ENCODE assay signal across 20 cellular contexts in the genomic region with DNA sequence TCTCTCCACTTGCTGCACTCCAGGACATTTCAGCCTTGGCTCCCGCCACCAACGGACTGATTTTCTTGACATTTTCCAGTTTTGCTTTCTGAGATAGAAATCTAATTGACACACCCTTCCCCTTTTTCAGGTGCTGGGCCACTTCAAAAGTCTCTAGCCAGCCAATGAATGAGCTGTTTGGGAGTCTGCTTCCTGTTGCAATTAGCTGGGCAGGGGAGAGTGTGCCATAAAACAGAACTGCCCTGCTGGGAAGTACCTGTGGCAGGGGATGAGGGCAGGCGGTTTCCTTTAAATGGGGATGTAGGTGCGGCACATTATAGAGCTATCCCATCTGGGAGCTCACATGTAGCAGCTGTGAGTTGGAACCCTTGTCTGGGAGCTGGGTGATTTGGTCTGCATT. TPM values are rescaled to one million over a fixed set of nuclear protein-coding genes. Genes with fewer than 3 reads are reported as not detected.
A peak's percentile ranks its signal among the peaks of the same experiment; 100 is the strongest.
DNase-seq lines count a peak whose midpoint lies in the region; ATAC-seq and TF ChIP-seq lines count a peak whose summit lies in the region.
"Had no signal": no experiment of that assay in that cellular context is flagged by ENCODE, and none has a peak within 500 bp of the region (broad histone marks: within the 10 kb centered on the region; RNA-seq: fewer than 3 reads in every experiment).

No MANE protein-coding gene starts in this region.

- H3K27me3 Mint-ChIP-seq in CD14-positive monocyte (ENCODE audit: low read depth in 3 of 3) = peaks cover 0 to 4% (median 0%) of the 10 kb centered on the region in 3 donors
- no peaks in the 10 kb centered on the region for H3K27me3 Mint-ChIP-seq in CD4-positive, alpha-beta T cell
- H3K27me3 Mint-ChIP-seq: stimulated activated naive CD8-positive, alpha-beta T cell treated with anti-CD3 and anti-CD28 coated beads, Interleukin-15, Interleukin-2, amounts not matched to agents 100 ng/mL and 50 ng/mL, for 24 hours had no signal

- H2BK12ac ChIP-seq in mesenchymal stem cell (ENCODE audit: low read length in 2 of 2) = no peak overlapping the region

- 95% methylated on average over 4 of the region's 4 CpGs for WGBS in mesenchymal stem cell

- H3K4me3 ChIP-seq in OCI-LY7 (ENCODE audit: low read depth, low read length, poor library complexity, severe bottlenecking) (no peak overlapping the region), mesenchymal stem cell (ENCODE audit: insufficient read depth in 1 of 2, low read depth in 1 of 2, low read length in 2 of 2) (no peak overlapping the region)
- H3K4me3 ChIP-seq: left lung, Peyer's patch, skin epidermis, tibial artery had no signal

- no peak overlapping the region for H4K91ac ChIP-seq in mesenchymal stem cell (ENCODE audit: low read length)

- H2BK120ac ChIP-seq in mesenchymal stem cell (ENCODE audit: low read depth, low read length) = no peak overlapping the region

- H2AFZ ChIP-seq in OCI-LY7 (ENCODE audit: low read length) (no peak overlapping the region), mesenchymal stem cell (ENCODE audit: low read depth, low read length) (peak overlapping the region; percentile 31)

- H2BK5ac ChIP-seq in mesenchymal stem cell (ENCODE audit: low read depth, low read length, poor library complexity, severe bottlenecking) = no peak overlapping the region

- no peak overlapping the region for H3K9ac ChIP-seq in mesenchymal stem cell (ENCODE audit: low read length)

- H3K23ac ChIP-seq in mesenchymal stem cell (ENCODE audit: low read length in 2 of 2) = no peak overlapping the region

- DNase-seq in CD14-positive monocyte (ENCODE audit: low spot score) (no peak), OCI-LY7 (ENCODE audit: low spot score) (peak; percentile 9), mesenchymal stem cell (no peak), SIG-M5 treated with dmso at 0.1 percent for 504 hours (lab: John Stamatoyannopoulos, UW; ENCODE audit: unreplicated experiment) (no peak)
- DNase-seq in CD4-positive, alpha-beta T cell = no peak
- DNase-seq: activated CD8-positive, alpha-beta memory T cell treated with anti-CD3 and anti-CD28 coated beads, Interleukin-2, amount 50 U/mL, for 48 hours; activated gamma-delta T cell; amniotic stem cell; EL; HFFc6; left lung; NCI-H526 treated with DMSO at 0.1 percent for 48 hours; Peyer's patch; tibial artery had no signal

- H3K27ac ChIP-seq in CD4-positive, alpha-beta T cell (ENCODE audit: low read depth, low read length) = no peak overlapping the region
- H3K27ac ChIP-seq in OCI-LY7 (ENCODE audit: low read depth, low read length, poor library complexity, severe bottlenecking) (no peak overlapping the region), mesenchymal stem cell (ENCODE audit: low read length, poor library complexity, severe bottlenecking) (no peak overlapping the region)
- H3K27ac ChIP-seq: left lung, Peyer's patch, tibial artery had no signal

- CTCF ChIA-PET in CD4-positive, alpha-beta T cell (lab: Charles Lee) = interaction anchor here (2.9 kb wide), 1 partner anchor 60 kb away, joined by 49 read pairs; no protein-coding TSS in a partner anchor
- CTCF ChIA-PET in OCI-LY7 (lab: Charles Lee; ENCODE audit: unreplicated experiment) = interaction anchor here (0.6 to 0.9 kb wide), 3 partner anchors 61 to 972 kb away, joined by 3 read pairs; no protein-coding TSS in a partner anchor

- no TSS peak for BruUV-seq in OCI-LY7 (replicated peaks; lab: Mats Ljungman, UMichigan)

- H3K27me3 ChIP-seq in CD4-positive, alpha-beta T cell (ENCODE audit: control insufficient read depth, insufficient read depth, low read length) = no peaks in the 10 kb centered on the region
- peaks cover 0 to 37% of the 10 kb centered on the region in 2 experiments for H3K27me3 ChIP-seq in mesenchymal stem cell (ENCODE audit: control insufficient read depth in 1 of 2, insufficient read depth in 1 of 2, low read length in 2 of 2)
- H3K27me3 ChIP-seq: left lung, Peyer's patch, tibial artery had no signal

- H3K9me3 Mint-ChIP-seq in CD14-positive monocyte = peaks cover 0 to 2% (median 0%) of the 10 kb centered on the region in 7 donors
- no peaks in the 10 kb centered on the region for H3K9me3 Mint-ChIP-seq in CD4-positive, alpha-beta T cell
- H3K9me3 Mint-ChIP-seq: HFFc6; neural crest cell; stimulated activated naive CD8-positive, alpha-beta T cell treated with anti-CD3 and anti-CD28 coated beads, Interleukin-15, Interleukin-2, amounts not matched to agents 100 ng/mL and 50 ng/mL, for 24 hours had no signal

- no peaks in the 10 kb centered on the region for H3K79me1 ChIP-seq in mesenchymal stem cell (replicated peaks; ENCODE audit: low read length, poor library complexity, severe bottlenecking)

- H3K4me1 Mint-ChIP-seq in CD14-positive monocyte = peaks cover 38% of the 10 kb centered on the region
- peaks cover 17% of the 10 kb centered on the region for H3K4me1 Mint-ChIP-seq in CD4-positive, alpha-beta T cell (ENCODE audit: low read depth)

- no peak overlapping the region for H2AK5ac ChIP-seq in mesenchymal stem cell (ENCODE audit: low read length, severe bottlenecking)

- no peaks in the 10 kb centered on the region for H4K20me1 ChIP-seq in OCI-LY7 (ENCODE audit: insufficient read depth, low read length)

- TF ChIP-seq CTCF in CD14-positive monocyte (IDR thresholded peaks at IDR 0.05) (no peak), OCI-LY7 (conservative IDR thresholded peaks at IDR 0.05; ENCODE audit: low read length) (no peak)
- TF ChIP-seq CTCF in CD4-positive, alpha-beta T cell (IDR thresholded peaks at IDR 0.05) = no peak

- H3K4me3 Mint-ChIP-seq in CD14-positive monocyte = peak overlapping the region; percentile 9 to 61
- H3K4me3 Mint-ChIP-seq in CD4-positive, alpha-beta T cell = peak overlapping the region; percentile 71
- H3K4me3 Mint-ChIP-seq: HFFc6; neural crest cell; stimulated activated naive CD8-positive, alpha-beta T cell treated with anti-CD3 and anti-CD28 coated beads, Interleukin-15, Interleukin-2, amounts not matched to agents 100 ng/mL and 50 ng/mL, for 24 hours had no signal

- H3K9me2 ChIP-seq in OCI-LY7 (ENCODE audit: insufficient read depth, low read length) = no peaks in the 10 kb centered on the region

- peak overlapping the region in 3 of 7 donors; percentile 50 to 74 (median 52) for H3K27ac Mint-ChIP-seq in CD14-positive monocyte
- H3K27ac Mint-ChIP-seq in CD4-positive, alpha-beta T cell = no peak overlapping the region
- H3K27ac Mint-ChIP-seq: HFFc6; stimulated activated naive CD8-positive, alpha-beta T cell treated with anti-CD3 and anti-CD28 coated beads, Interleukin-15, Interleukin-2, amounts not matched to agents 100 ng/mL and 50 ng/mL, for 24 hours had no signal

- intact Hi-C loops in CD14-positive monocyte (cut with micrococcal nuclease) (loop anchor here (2.0 to 10.0 kb wide), 4 partner anchors 63 to 1003 kb away; partner anchors contain the start of genes SDHD (in 1 of the 2) and TIMM8B (in 1 of the 2)), OCI-LY7 (cut with micrococcal nuclease; ENCODE audit: unreplicated experiment) (loop anchor here (2.0 to 10.0 kb wide), 3 partner anchors 169 to 1003 kb away; no protein-coding TSS in a partner anchor)
- intact Hi-C loops in CD4-positive, alpha-beta T cell (cut with DNase I, micrococcal nuclease) = loop anchor here in 1 of 2 experiments (2.0 to 10.0 kb wide), 4 partner anchors 169 to 1493 kb away; partner anchors contain the start of genes CLDN25 and ZW10

- POLR2A ChIA-PET in CD4-positive, alpha-beta T cell (lab: Charles Lee) = interaction anchor here (0.6 to 2.8 kb wide), 2 partner anchors 56 to 1595 kb away, joined by 3 to 18 read pairs; partner anchors contain the start of gene PTS
- POLR2A ChIA-PET in OCI-LY7 (lab: Charles Lee) = interaction anchor here (0.8 to 1.8 kb wide), 4 partner anchors 13 to 167 kb away, joined by 3 to 4 read pairs (median 4); no protein-coding TSS in a partner anchor

- H3K36me3 ChIP-seq in OCI-LY7 (ENCODE audit: insufficient read depth, low read length) = no peaks in the 10 kb centered on the region
- no peaks in the 10 kb centered on the region for H3K36me3 ChIP-seq in mesenchymal stem cell (ENCODE audit: control insufficient read depth in 1 of 2, insufficient read depth in 2 of 2, low read depth in 1 of 2, low read length in 2 of 2)
- H3K36me3 ChIP-seq: left lung, Peyer's patch, tibial artery had no signal

- H3K4me1 ChIP-seq in OCI-LY7 (ENCODE audit: insufficient read depth, low read length, poor library complexity, severe bottlenecking) (peaks cover 10% of the 10 kb centered on the region), mesenchymal stem cell (ENCODE audit: control insufficient read depth, insufficient read depth, low read depth, low read length) (peaks cover 7% of the 10 kb centered on the region)

- H3K79me2 ChIP-seq in OCI-LY7 (ENCODE audit: insufficient read depth, low read depth, low read length) = no peaks in the 10 kb centered on the region

- H3K14ac ChIP-seq in mesenchymal stem cell (ENCODE audit: low read length in 2 of 2) = no peak overlapping the region

- H3K4me2 ChIP-seq in OCI-LY7 (ENCODE audit: low read length) (no peak overlapping the region), mesenchymal stem cell (ENCODE audit: low read length, poor library complexity, severe bottlenecking) (no peak overlapping the region)

- no peak overlapping the region for H3K18ac ChIP-seq in mesenchymal stem cell (ENCODE audit: low read depth in 1 of 2, low read length in 2 of 2)

- no peak for ATAC-seq in CD4-positive, alpha-beta T cell (ENCODE audit: poor library complexity)
- no peak for ATAC-seq in HG03175 (IDR thresholded peaks at IDR 0.05; ENCODE audit: unreplicated experiment)
- ATAC-seq in HG03280 (IDR thresholded peaks at IDR 0.05; ENCODE audit: unreplicated experiment) = no peak
- ATAC-seq: left lung had no signal

- H3K9me3 ChIP-seq in CD4-positive, alpha-beta T cell (ENCODE audit: control insufficient read depth, low read length) = no peaks in the 10 kb centered on the region
- H3K9me3 ChIP-seq in OCI-LY7 (ENCODE audit: low read length) (no peaks in the 10 kb centered on the region), mesenchymal stem cell (ENCODE audit: control insufficient read depth, low read length) (no peaks in the 10 kb centered on the region)
- H3K9me3 ChIP-seq: left lung, Peyer's patch, tibial artery had no signal

- H2BK15ac ChIP-seq in mesenchymal stem cell (ENCODE audit: low read depth, poor library complexity, severe bottlenecking) = no peak overlapping the region

- no peak overlapping the region for H4K8ac ChIP-seq in mesenchymal stem cell (ENCODE audit: low read length)

- H3K36me3 Mint-ChIP-seq in CD14-positive monocyte = no peaks in the 10 kb centered on the region
- H3K36me3 Mint-ChIP-seq in CD4-positive, alpha-beta T cell (ENCODE audit: low read depth) = no peaks in the 10 kb centered on the region

- no peak overlapping the region for H3K4ac ChIP-seq in mesenchymal stem cell (ENCODE audit: low read depth in 1 of 2, low read length in 2 of 2)

RNA-seq across cellular contexts. Expression of gene PLET1, which starts 21.1 kb away (rescaled TPM):
- polyA plus RNA-seq in CD14-positive monocyte = not detected
- total RNA-seq in CD4-positive, alpha-beta T cell = not detected
- not detected in 2 replicates for total RNA-seq in OCI-LY7 (2014; rRNA removed; shearing (Covaris generic))
- total RNA-seq in OCI-LY7 (2022) = not detected in 2 replicates
- polyA plus RNA-seq in mesenchymal stem cell (2013, experiment 1 of 2) = not detected
- polyA plus RNA-seq in mesenchymal stem cell (2013, experiment 2 of 2) = not detected
- total RNA-seq: bronchial epithelial cell, HFFc6, left lung, neural crest cell, Peyer's patch had no signal

RNA-seq across cellular contexts. Expression of gene PTS, which starts 55.5 kb away (rescaled TPM):
- 10 to 100 TPM; 11.8 to 14.0 TPM for polyA plus RNA-seq in CD14-positive monocyte
- 10 to 100 TPM; 82.9 to 86.2 TPM for total RNA-seq in CD4-positive, alpha-beta T cell
- total RNA-seq in OCI-LY7 (2014; rRNA removed; shearing (Covaris generic)) = 22.6 and 28.7 TPM in 2 replicates
- total RNA-seq in OCI-LY7 (2022) = 37.8 and 40.4 TPM in 2 replicates
- polyA plus RNA-seq in mesenchymal stem cell (2013, experiment 1 of 2) = 76.4 TPM
- 83.4 TPM for polyA plus RNA-seq in mesenchymal stem cell (2013, experiment 2 of 2)
